ENCODE assay signal across 8 cellular contexts in genomic region chr15:74615313-74616019, GRCh38. TPM values are rescaled to one million over a fixed set of nuclear protein-coding genes. Genes with fewer than 3 reads are reported as not detected.
A peak's percentile ranks its signal among the peaks of the same experiment; 100 is the strongest.
DNase-seq lines count a peak whose midpoint lies in the region; ATAC-seq and TF ChIP-seq lines count a peak whose summit lies in the region.

Gene CLK3 (plus strand): TSS chr15:74615836. CDS start chr15:74619197, 3,361 bp downstream.

- H4K20me1 ChIP-seq in KMS-11 (ENCODE audit: insufficient read depth) = 0 out of 2 replicates have a peak, but pooled peaks cover 6% of the 10 kb centered on the region

- H3K27me3 Mint-ChIP-seq in activated T-cell treated with anti-CD3 and anti-CD28 coated beads, Interleukin-2, amount 50 U/mL, for 4 hours (ENCODE audit: low read depth) = no peaks in the 10 kb centered on the region

- H3K4me1 Mint-ChIP-seq in activated T-cell treated with anti-CD3 and anti-CD28 coated beads, Interleukin-2, amount 50 U/mL, for 4 hours (ENCODE audit: low read depth) = peaks cover 43% of the 10 kb centered on the region

- peak within 1 kb of the TSS; percentile 86 for H2AFZ ChIP-seq in KMS-11 (ENCODE audit: low read depth)

- TF ChIP-seq CTCF in KMS-11 (conservative IDR thresholded peaks at IDR 0.05; ENCODE audit: low read depth, low read length) (no peak), Panc1 (IDR thresholded peaks at IDR 0.05) (no peak)

- TSS peak; percentile 74 for BruUV-seq in Panc1 (replicated peaks; lab: Mats Ljungman, UMichigan)

- 0 out of 2 replicates have a peak, but pooled peaks cover 4% of the 10 kb centered on the region for H3K36me3 ChIP-seq in KMS-11 (ENCODE audit: insufficient read depth)
- no peaks in the 10 kb centered on the region for H3K36me3 ChIP-seq in Panc1 (ENCODE audit: control insufficient read depth, insufficient read depth, low read length)
- peaks cover 13 to 17% of the 10 kb centered on the region in 2 donors for H3K36me3 ChIP-seq in muscle layer of duodenum (ENCODE audit: control insufficient read depth in 1 of 2, insufficient read depth in 2 of 2, low read length in 2 of 2)

- H3K4me1 ChIP-seq in KMS-11 (ENCODE audit: low read depth, poor library complexity, severe bottlenecking) (peaks cover 29% of the 10 kb centered on the region), Panc1 (ENCODE audit: control insufficient read depth, insufficient read depth, low read length) (peaks cover 12% of the 10 kb centered on the region), muscle layer of duodenum (ENCODE audit: control insufficient read depth in 1 of 2, insufficient read depth in 2 of 2, low read length in 2 of 2) (peaks cover 6 to 29% of the 10 kb centered on the region in 2 donors)

- peak within 1 kb of the TSS; percentile 93 for H3K4me3 Mint-ChIP-seq in activated T-cell treated with anti-CD3 and anti-CD28 coated beads, Interleukin-2, amount 50 U/mL, for 4 hours

- H3K9me3 ChIP-seq in Panc1 (ENCODE audit: control insufficient read depth, insufficient read depth, low read depth, low read length) = no peaks in the 10 kb centered on the region
- no peaks in the 10 kb centered on the region for H3K9me3 ChIP-seq in muscle layer of duodenum (ENCODE audit: control insufficient read depth in 1 of 2, low read length in 2 of 2)

- peak within 1 kb of the TSS; percentile 96 for H3K4me2 ChIP-seq in KMS-11

- H3K27me3 ChIP-seq in KMS-11 (ENCODE audit: insufficient read depth, low read depth) = no peaks in the 10 kb centered on the region
- no peaks in the 10 kb centered on the region for H3K27me3 ChIP-seq in Panc1 (ENCODE audit: control insufficient read depth, insufficient read depth, low read length)
- H3K27me3 ChIP-seq in muscle layer of duodenum (ENCODE audit: low read depth, low read length) = no peaks in the 10 kb centered on the region

- H3K4me3 ChIP-seq in KMS-11 (IDR thresholded peaks at IDR 0.05; ENCODE audit: insufficient read depth, low read depth, low read length) (no peak within 1 kb of the TSS), Panc1 (ENCODE audit: low read depth in 2 of 2, low read length in 2 of 2) (peak within 1 kb of the TSS; percentile 90 to 100), muscle layer of duodenum (ENCODE audit: low read depth in 1 of 2, low read length in 2 of 2) (peak within 1 kb of the TSS; percentile 89 to 94)

- CTCF ChIA-PET in Panc1 (lab: Charles Lee) = no interaction called here

- peak; percentile 98 for DNase-seq in DMS53 (lab: John Stamatoyannopoulos, UW)
- DNase-seq in Panc1 (ENCODE audit: low read depth, low spot score) = no peak
- peak; percentile 97 for DNase-seq in activated T-cell treated with anti-CD3 and anti-CD28 coated beads, Interleukin-2, amount 50 U/mL, for 4 hours
- peak; percentile 85 to 97 for DNase-seq in stimulated activated CD8-positive, alpha-beta memory T cell treated with anti-CD3 and anti-CD28 coated beads, Interleukin-7, amount 100 ng/mL, for 4 hours (ENCODE audit: low read depth in 2 of 2)

- H3K9me3 Mint-ChIP-seq in activated T-cell treated with anti-CD3 and anti-CD28 coated beads, Interleukin-2, amount 50 U/mL, for 4 hours = no peaks in the 10 kb centered on the region

- in situ Hi-C loops in Panc1 (cut with HindIII; ENCODE audit: low pct_unique_long_range_greater_than_20kb, low sequenced_read_pairs) = no loop called here

- H3K27ac ChIP-seq in KMS-11 (peak within 1 kb of the TSS; percentile 86), Panc1 (ENCODE audit: low read length) (peak within 1 kb of the TSS; percentile 96), muscle layer of duodenum (ENCODE audit: low read length) (peak within 1 kb of the TSS; percentile 98)

- ATAC-seq in GM21723 (IDR thresholded peaks at IDR 0.05; ENCODE audit: unreplicated experiment) (peak; percentile 82), Panc1 (peak; percentile 92), esophagus mucosa (peak; percentile 86)
- peak; percentile 87 to 89 for ATAC-seq in activated T-cell treated with anti-CD3 and anti-CD28 coated beads, Interleukin-2, amount 50 U/mL, for 4 hours

- H3K9ac ChIP-seq in KMS-11 = peak within 1 kb of the TSS; percentile 83

- H3K79me2 ChIP-seq in KMS-11 (ENCODE audit: insufficient read depth, low read depth) = peaks cover 47% of the 10 kb centered on the region

- POLR2A ChIA-PET in Panc1 (lab: Charles Lee) = no interaction called here

- intact Hi-C loops in Panc1 (cut with micrococcal nuclease; ENCODE audit: unreplicated experiment) = loop anchor here (5.0 kb wide), 1 partner anchor 243 kb away; no protein-coding TSS in a partner anchor

- H3K36me3 Mint-ChIP-seq in activated T-cell treated with anti-CD3 and anti-CD28 coated beads, Interleukin-2, amount 50 U/mL, for 4 hours (ENCODE audit: insufficient read depth) = peaks cover 8% of the 10 kb centered on the region

RNA-seq across cellular contexts. Expression of gene CLK3, which starts in this region (rescaled TPM):
- total RNA-seq in Panc1 (2021; ENCODE audit: unreplicated experiment) (69.8 TPM), esophagus mucosa (41.0 TPM)
- polyA plus RNA-seq in Panc1 (2012; ENCODE audit: insufficient read length) = 77.9 TPM
- 10 to 100 TPM; 74.0 to 78.2 (median 74.8) TPM for total RNA-seq in activated T-cell treated with anti-CD3 and anti-CD28 coated beads, Interleukin-2, amount 50 U/mL, for 4 hours
